In genomic region chr12:109888179-109889020, GRCh38 we compare ENCODE assay signal across 8 cellular contexts. TPM values are rescaled to one million over a fixed set of nuclear protein-coding genes. Genes with fewer than 3 reads are reported as not detected.
A peak's percentile ranks its signal among the peaks of the same experiment; 100 is the strongest.
DNase-seq lines count a peak whose midpoint lies in the region; ATAC-seq and TF ChIP-seq lines count a peak whose summit lies in the region.

No MANE protein-coding gene starts in this region.

- H3K4me2 ChIP-seq in OCI-LY7 (ENCODE audit: low read length) = peak overlapping the region; percentile 51

- no TSS peak for BruUV-seq in OCI-LY7 (replicated peaks; lab: Mats Ljungman, UMichigan)

- no peaks in the 10 kb centered on the region for H3K9me3 ChIP-seq in OCI-LY7 (ENCODE audit: low read length)

- no peaks in the 10 kb centered on the region for H4K20me1 ChIP-seq in OCI-LY7 (ENCODE audit: insufficient read depth, low read length)

- peak overlapping the region; percentile 68 for H3K27ac ChIP-seq in OCI-LY7 (ENCODE audit: low read depth, low read length, poor library complexity, severe bottlenecking)

- no peaks in the 10 kb centered on the region for H3K9me2 ChIP-seq in OCI-LY7 (ENCODE audit: insufficient read depth, low read length)

- H3K4me3 ChIP-seq in OCI-LY7 (ENCODE audit: low read depth, low read length, poor library complexity, severe bottlenecking) = peak overlapping the region; percentile 6
- no peak overlapping the region for H3K4me3 ChIP-seq in choroid plexus epithelial cell (ENCODE audit: low read depth, low read length)

- no peaks in the 10 kb centered on the region for H3K36me3 ChIP-seq in OCI-LY7 (ENCODE audit: insufficient read depth, low read length)

- POLR2A ChIA-PET in OCI-LY7 (lab: Charles Lee) = interaction anchor here (0.6 to 1.5 kb wide), 11 partner anchors 10 to 1542 kb away, joined by 3 to 10 read pairs (median 4); partner anchors contain the start of gene TCHP

- DNase-seq in OCI-LY7 (ENCODE audit: low spot score) (peak; percentile 69), choroid plexus epithelial cell (ENCODE audit: low read depth) (peak; percentile 83), non-pigmented ciliary epithelial cell (ENCODE audit: low read depth) (peak; percentile 78), cortex of kidney (lab: John Stamatoyannopoulos, UW) (no peak), posterior cingulate gyrus (no peak), activated gamma-delta T cell (lab: John Stamatoyannopoulos, UW) (no peak)

- H3K79me2 ChIP-seq in OCI-LY7 (ENCODE audit: insufficient read depth, low read depth, low read length) = no peaks in the 10 kb centered on the region

- CTCF ChIA-PET in OCI-LY7 (lab: Charles Lee; ENCODE audit: unreplicated experiment) = interaction anchor here (0.6 to 1.4 kb wide), 2 partner anchors 12 to 691 kb away, joined by 3 to 5 read pairs; partner anchors contain the start of gene TCHP

- intact Hi-C loops in OCI-LY7 (cut with micrococcal nuclease; ENCODE audit: unreplicated experiment) (no loop called here), posterior cingulate gyrus (cut with DNase I) (no loop called here)

- ATAC-seq in GM18498 (IDR thresholded peaks at IDR 0.05; ENCODE audit: unreplicated experiment) = peak; percentile 46
- no peak for ATAC-seq in GM19324 (IDR thresholded peaks at IDR 0.05; ENCODE audit: low FRiP score, unreplicated experiment)

- TF ChIP-seq CTCF in OCI-LY7 (conservative IDR thresholded peaks at IDR 0.05; ENCODE audit: low read length) (no peak), choroid plexus epithelial cell (conservative IDR thresholded peaks at IDR 0.05; ENCODE audit: low read depth, low read length) (peak; percentile 5)

- peaks cover 37% of the 10 kb centered on the region for H3K4me1 ChIP-seq in OCI-LY7 (ENCODE audit: insufficient read depth, low read length, poor library complexity, severe bottlenecking)

- peak overlapping the region; percentile 81 for H2AFZ ChIP-seq in OCI-LY7 (ENCODE audit: low read length)

RNA-seq across cellular contexts. Expression of gene GLTP, which starts 8.1 kb away (rescaled TPM):
- 18.6 and 24.0 TPM in 2 replicates for total RNA-seq in OCI-LY7 (2014; rRNA removed; shearing (Covaris generic))
- 27.1 and 27.3 TPM in 2 replicates for total RNA-seq in OCI-LY7 (2022)

RNA-seq across cellular contexts. Expression of gene TCHP, which starts 11.7 kb away (rescaled TPM):
- total RNA-seq in OCI-LY7 (2014; rRNA removed; shearing (Covaris generic)) = 13.3 and 15.0 TPM in 2 replicates
- total RNA-seq in OCI-LY7 (2022) = 28.2 and 29.8 TPM in 2 replicates

RNA-seq across cellular contexts. Expression of gene TRPV4, which starts 55.2 kb away (rescaled TPM):
- 2.1 TPM in 1 of 2 replicates, not detected in the other for total RNA-seq in OCI-LY7 (2014; rRNA removed; shearing (Covaris generic))
- total RNA-seq in OCI-LY7 (2022) = not detected in 2 replicates

Comparison
In these comparisons a context has a peak if more than half of its experiments do, and no peak if none do; other contexts are left out.
1. DNase-seq: peak in OCI-LY7 (single experiment), choroid plexus epithelial cell (single experiment) and non-pigmented ciliary epithelial cell (single experiment); none in cortex of kidney (single experiment), posterior cingulate gyrus (0 of 10) and activated gamma-delta T cell (single experiment).